In the genomic region with DNA sequence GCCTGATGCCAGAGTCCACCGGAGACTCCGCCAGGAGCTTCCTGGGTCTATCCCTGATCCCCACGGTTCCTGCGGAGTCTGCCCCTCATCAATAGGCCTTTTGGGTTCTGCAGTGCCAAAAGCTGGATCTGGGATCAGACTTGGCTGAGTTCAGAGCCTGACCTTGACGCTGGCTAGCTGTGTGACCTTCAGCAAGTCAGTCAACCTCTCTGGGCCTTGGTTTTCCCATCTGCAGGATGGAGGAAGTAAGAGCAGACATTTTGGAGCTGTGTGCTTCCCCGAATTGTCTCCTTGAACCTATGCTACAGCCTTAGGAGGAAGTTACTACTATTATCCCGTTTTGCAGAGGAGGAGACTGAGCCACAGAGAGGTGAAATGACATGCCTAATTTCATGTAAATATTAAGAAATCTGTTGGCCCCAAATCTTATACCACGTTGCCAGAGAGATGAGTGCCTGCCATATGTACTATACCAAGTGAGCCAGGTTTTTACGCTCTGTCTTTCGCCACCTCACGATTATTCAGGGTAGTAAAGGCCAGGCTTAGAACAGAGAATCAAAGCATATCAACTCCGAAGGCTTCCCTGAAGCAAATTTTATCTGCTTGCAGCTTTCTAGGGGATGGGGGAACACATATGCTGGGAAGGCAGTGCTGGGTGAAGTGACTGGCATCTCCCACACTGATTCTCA, we compare ENCODE assay signal across 15 cellular contexts.
DNase-seq lines count a peak whose midpoint lies in the region; ATAC-seq and TF ChIP-seq lines count a peak whose summit lies in the region.
"Had no signal": no experiment of that assay in that cellular context is flagged by ENCODE, and none has a peak within 500 bp of the region (broad histone marks: within the 10 kb centered on the region; RNA-seq: fewer than 3 reads in every experiment).

No MANE protein-coding gene starts in this region.

- no peak for TF ChIP-seq EP300 in esophagus muscularis mucosa (IDR thresholded peaks at IDR 0.05)

- H4K91ac ChIP-seq in neuronal stem cell (ENCODE audit: low read depth, low read length, poor library complexity): no peak overlapping the region

- peak overlapping the region; percentile 76 for H3K18ac ChIP-seq in neuronal stem cell (ENCODE audit: low read length)

- H3K27ac ChIP-seq in esophagus muscularis mucosa (replicated peaks in 1 of 4) (no peak overlapping the region), neuronal stem cell (replicated peaks; ENCODE audit: low read length) (no peak overlapping the region), uterus (no peak overlapping the region)

- peaks cover 0 to 6% (median 2%) of the 10 kb centered on the region in 7 donors for H3K9me3 Mint-ChIP-seq in CD14-positive monocyte

- H3K4me1 Mint-ChIP-seq in CD14-positive monocyte (peaks cover 12% of the 10 kb centered on the region), T-helper 17 cell (peaks cover 2% of the 10 kb centered on the region)

- H3K27me3 Mint-ChIP-seq in CD14-positive monocyte (ENCODE audit: low read depth in 3 of 3): peaks cover 2 to 8% (median 8%) of the 10 kb centered on the region in 3 donors
- H3K27me3 Mint-ChIP-seq in T-helper 17 cell: peaks cover 32% of the 10 kb centered on the region

- no peak overlapping the region for H2AFZ ChIP-seq in neuronal stem cell (ENCODE audit: low read length)

- TF ChIP-seq POLR2A in esophagus muscularis mucosa (IDR thresholded peaks at IDR 0.05; ENCODE audit: low read depth): no peak
- no peak for TF ChIP-seq POLR2A in uterus (IDR thresholded peaks at IDR 0.05)

- H3K9ac ChIP-seq in neuronal stem cell (ENCODE audit: low read depth, low read length, poor library complexity): no peak overlapping the region

- H2BK5ac ChIP-seq in neuronal stem cell (ENCODE audit: low read length): no peak overlapping the region

- H2BK120ac ChIP-seq in neuronal stem cell (ENCODE audit: low read depth, low read length): no peak overlapping the region

- H3K4me1 ChIP-seq in esophagus muscularis mucosa (peaks cover 11 to 30% (median 25%) of the 10 kb centered on the region in 4 donors), neuronal stem cell (ENCODE audit: control insufficient read depth in 2 of 2, insufficient read depth in 1 of 2, low read depth in 1 of 2, low read length in 2 of 2) (peaks cover 14 to 26% of the 10 kb centered on the region in 2 donors), uterus (peaks cover 3 to 4% of the 10 kb centered on the region in 2 donors)

- peak overlapping the region; percentile 50 for H3K4me2 ChIP-seq in neuronal stem cell (ENCODE audit: insufficient read depth, low read length, poor library complexity, severe bottlenecking)

- no peak overlapping the region for H2BK12ac ChIP-seq in neuronal stem cell (ENCODE audit: low read length)

- H3K27ac Mint-ChIP-seq in CD14-positive monocyte (no peak overlapping the region), T-helper 17 cell (no peak overlapping the region)
- H3K27ac Mint-ChIP-seq: activated CD8-positive, alpha-beta T cell treated with anti-CD3 and anti-CD28 coated beads, Interleukin-2, amount 10 ng/mL, durations not matched to agents 7 days and 5 days had no signal

- H4K8ac ChIP-seq in neuronal stem cell (ENCODE audit: low read depth, low read length): no peak overlapping the region

- no peak overlapping the region for H3K23ac ChIP-seq in neuronal stem cell (ENCODE audit: low read depth, low read length, poor library complexity)

- no peak overlapping the region for H2BK15ac ChIP-seq in neuronal stem cell (ENCODE audit: low read length)

- no peaks in the 10 kb centered on the region for H3K79me1 ChIP-seq in neuronal stem cell (ENCODE audit: low read depth, low read length)

- WGBS in esophagus muscularis mucosa: 89% methylated on average over 10 of the region's 12 CpGs
- WGBS in neuronal stem cell (ENCODE audit: extremely low coverage in 2 of 2, insufficient read length in 2 of 2, insufficient replicate concordance in 1 of 2), 2 donors: no CpG with 5 or more reads among the region's 12 CpGs

- H3K4me3 Mint-ChIP-seq in CD14-positive monocyte (peak overlapping the region; percentile 2 to 77), T-helper 17 cell (peak overlapping the region; percentile 60)

- TF ChIP-seq CTCF in CD14-positive monocyte (IDR thresholded peaks at IDR 0.05): no peak
- no peak for TF ChIP-seq CTCF in esophagus muscularis mucosa (IDR thresholded peaks at IDR 0.05)
- no peak for TF ChIP-seq CTCF in uterus (IDR thresholded peaks at IDR 0.05)

- H3K9me3 ChIP-seq in T-helper 17 cell (ENCODE audit: control insufficient read depth, low read length, poor library complexity, severe bottlenecking) (no peaks in the 10 kb centered on the region), esophagus muscularis mucosa (peaks cover 0 to 7% (median 0%) of the 10 kb centered on the region in 4 donors), neuronal stem cell (replicated peaks in 1 of 2; ENCODE audit: control insufficient read depth in 2 of 2, insufficient read depth in 1 of 2, low read depth in 1 of 2, low read length in 2 of 2) (peaks cover 5 to 9% of the 10 kb centered on the region in 2 donors), uterus (no peaks in the 10 kb centered on the region)

- H3K4ac ChIP-seq in neuronal stem cell (ENCODE audit: low read length): no peak overlapping the region

- ATAC-seq in T-helper 17 cell: no peak

- H3K4me3 ChIP-seq in esophagus muscularis mucosa: peak overlapping the region; percentile 48 to 61 (median 50)
- H3K4me3 ChIP-seq in neuronal stem cell (ENCODE audit: low read length in 2 of 2): no peak overlapping the region
- H3K4me3 ChIP-seq in uterus: no peak overlapping the region

- H3K36me3 ChIP-seq in esophagus muscularis mucosa (no peaks in the 10 kb centered on the region), neuronal stem cell (replicated peaks in 1 of 2; ENCODE audit: control insufficient read depth in 2 of 2, insufficient read depth in 2 of 2, low read length in 2 of 2) (peaks cover 0 to 18% of the 10 kb centered on the region in 2 donors), uterus (no peaks in the 10 kb centered on the region)

- H2AK5ac ChIP-seq in neuronal stem cell (ENCODE audit: low read depth, low read length): peak overlapping the region; percentile 64

- no peaks in the 10 kb centered on the region for H3K27me3 ChIP-seq in esophagus muscularis mucosa
- H3K27me3 ChIP-seq in neuronal stem cell (ENCODE audit: control insufficient read depth in 3 of 3, insufficient read depth in 3 of 3, low read depth in 1 of 3, low read length in 3 of 3): peaks cover 0 to 2% (median 0%) of the 10 kb centered on the region in 3 experiments
- H3K27me3 ChIP-seq in uterus: no peaks in the 10 kb centered on the region

- H3K14ac ChIP-seq in neuronal stem cell (ENCODE audit: low read length): no peak overlapping the region

- H3K36me3 Mint-ChIP-seq in CD14-positive monocyte: no peaks in the 10 kb centered on the region
- no peaks in the 10 kb centered on the region for H3K36me3 Mint-ChIP-seq in T-helper 17 cell (ENCODE audit: low read depth)

- intact Hi-C loops in CD14-positive monocyte (cut with micrococcal nuclease): no loop called here
- intact Hi-C loops in esophagus muscularis mucosa (cut with DNase I): no loop called here
- intact Hi-C loops in uterus (cut with DNase I; ENCODE audit: low total_unique reads): no loop called here

- DNase-seq in CD14-positive monocyte (ENCODE audit: low spot score) (no peak), T-helper 17 cell (no peak), esophagus muscularis mucosa (ENCODE audit: extremely low spot score) (no peak), neuronal stem cell (ENCODE audit: low spot score) (no peak), uterus (no peak), DMS153 treated with DMSO at 0.1 percent for 48 hours (lab: John Stamatoyannopoulos, UW; ENCODE audit: unreplicated experiment) (no peak), iPS-NIHi7 (ENCODE audit: extremely low spot score) (no peak)
- DNase-seq in stimulated activated CD8-positive, alpha-beta memory T cell treated with anti-CD3 and anti-CD28 coated beads, Interleukin-4, amount 100 ng/mL, for 48 hours: no peak
- DNase-seq: activated CD8-positive, alpha-beta T cell treated with anti-CD3 and anti-CD28 coated beads, Interleukin-2, amount 10 ng/mL, durations not matched to agents 7 days and 5 days; effector CD4-positive, alpha-beta T cell; Kasumi-1; NCI-H526; SHP77 treated with DMSO at 0.1 percent for 48 hours; stimulated activated naive CD4-positive, alpha-beta T cell treated with Interleukin-2 at 50 U/mL for 16 hours; T-helper 1 cell had no signal

Comparison
In these comparisons a context has a peak if more than half of its experiments do, and no peak if none do; other contexts are left out.
1. H3K4me3 ChIP-seq: peak in esophagus muscularis mucosa (4 of 4); none in neuronal stem cell (0 of 2) and uterus (0 of 2).